In genomic region chr17:77002103-77003045, GRCh38 we compare ENCODE assay signal across 1 cellular context.
TF ChIP-seq lines count a peak whose summit lies in the region.

No MANE protein-coding gene starts in this region.

TF ChIP-seq in HepG2, 621 proteins besides CTCF, POLR2A, EP300 and RAD21 (continued from another document and continues in another):
- TF ChIP-seq, protein P1, sequence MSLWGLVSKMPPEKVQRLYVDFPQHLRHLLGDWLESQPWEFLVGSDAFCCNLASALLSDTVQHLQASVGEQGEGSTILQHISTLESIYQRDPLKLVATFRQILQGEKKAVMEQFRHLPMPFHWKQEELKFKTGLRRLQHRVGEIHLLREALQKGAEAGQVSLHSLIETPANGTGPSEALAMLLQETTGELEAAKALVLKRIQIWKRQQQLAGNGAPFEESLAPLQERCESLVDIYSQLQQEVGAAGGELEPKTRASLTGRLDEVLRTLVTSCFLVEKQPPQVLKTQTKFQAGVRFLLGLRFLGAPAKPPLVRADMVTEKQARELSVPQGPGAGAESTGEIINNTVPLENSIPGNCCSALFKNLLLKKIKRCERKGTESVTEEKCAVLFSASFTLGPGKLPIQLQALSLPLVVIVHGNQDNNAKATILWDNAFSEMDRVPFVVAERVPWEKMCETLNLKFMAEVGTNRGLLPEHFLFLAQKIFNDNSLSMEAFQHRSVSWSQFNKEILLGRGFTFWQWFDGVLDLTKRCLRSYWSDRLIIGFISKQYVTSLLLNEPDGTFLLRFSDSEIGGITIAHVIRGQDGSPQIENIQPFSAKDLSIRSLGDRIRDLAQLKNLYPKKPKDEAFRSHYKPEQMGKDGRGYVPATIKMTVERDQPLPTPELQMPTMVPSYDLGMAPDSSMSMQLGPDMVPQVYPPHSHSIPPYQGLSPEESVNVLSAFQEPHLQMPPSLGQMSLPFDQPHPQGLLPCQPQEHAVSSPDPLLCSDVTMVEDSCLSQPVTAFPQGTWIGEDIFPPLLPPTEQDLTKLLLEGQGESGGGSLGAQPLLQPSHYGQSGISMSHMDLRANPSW (CRISPR knock-in tag; IDR thresholded peaks at IDR 0.05; ENCODE audit: borderline replicate concordance) = peak; percentile 42; the same call in 1 of the 2 replicates
- peak; percentile 81; the same call in 1 of the 2 replicates for TF ChIP-seq ETV5 (CRISPR knock-in tag; IDR thresholded peaks at IDR 0.05; ENCODE audit: borderline replicate concordance)
- no peak for TF ChIP-seq IKZF1 (IDR thresholded peaks at IDR 0.05)
- TF ChIP-seq PPARG (CRISPR knock-in tag; conservative IDR thresholded peaks at IDR 0.05) = peak; percentile 62; the same call in 1 of the 2 replicates
- peak; percentile 74 for TF ChIP-seq SOX13 (IDR thresholded peaks at IDR 0.05)
- peak in 1 of 2 experiments; percentile 93; a peak in 2 of 4 replicates for TF ChIP-seq SOX13 (CRISPR knock-in tag; conservative IDR thresholded peaks at IDR 0.05 in 1 of 2, IDR thresholded peaks at IDR 0.05 in 1 of 2)
- TF ChIP-seq CREM (IDR thresholded peaks at IDR 0.05) = peak; percentile 90
- no peak for TF ChIP-seq CREM (CRISPR knock-in tag; IDR thresholded peaks at IDR 0.05)
- peak; percentile 99 for TF ChIP-seq JUN (CRISPR knock-in tag; IDR thresholded peaks at IDR 0.05)
- TF ChIP-seq RFX5 (IDR thresholded peaks at IDR 0.05; ENCODE audit: low read depth, low read length) = peak; percentile 98
- TF ChIP-seq, protein P2, sequence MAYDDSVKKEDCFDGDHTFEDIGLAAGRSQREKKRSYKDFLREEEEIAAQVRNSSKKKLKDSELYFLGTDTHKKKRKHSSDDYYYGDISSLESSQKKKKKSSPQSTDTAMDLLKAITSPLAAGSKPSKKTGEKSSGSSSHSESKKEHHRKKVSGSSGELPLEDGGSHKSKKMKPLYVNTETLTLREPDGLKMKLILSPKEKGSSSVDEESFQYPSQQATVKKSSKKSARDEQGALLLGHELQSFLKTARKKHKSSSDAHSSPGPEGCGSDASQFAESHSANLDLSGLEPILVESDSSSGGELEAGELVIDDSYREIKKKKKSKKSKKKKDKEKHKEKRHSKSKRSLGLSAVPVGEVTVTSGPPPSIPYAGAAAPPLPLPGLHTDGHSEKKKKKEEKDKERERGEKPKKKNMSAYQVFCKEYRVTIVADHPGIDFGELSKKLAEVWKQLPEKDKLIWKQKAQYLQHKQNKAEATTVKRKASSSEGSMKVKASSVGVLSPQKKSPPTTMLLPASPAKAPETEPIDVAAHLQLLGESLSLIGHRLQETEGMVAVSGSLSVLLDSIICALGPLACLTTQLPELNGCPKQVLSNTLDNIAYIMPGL (CRISPR knock-in tag; IDR thresholded peaks at IDR 0.05; ENCODE audit: borderline replicate concordance in 1 of 2, low read depth in 1 of 2) = peak in 1 of 2 experiments; percentile 36; a peak in 2 of 4 replicates
- no peak for TF ChIP-seq ZNF598 (CRISPR knock-in tag; IDR thresholded peaks at IDR 0.05; ENCODE audit: borderline replicate concordance)
- peak; percentile 35; the same call in 1 of the 2 replicates for TF ChIP-seq PRDM10 (CRISPR knock-in tag; IDR thresholded peaks at IDR 0.05; ENCODE audit: low read depth)
- TF ChIP-seq ZNF589 (CRISPR knock-in tag; conservative IDR thresholded peaks at IDR 0.05) = peak; percentile 79
- TF ChIP-seq ZNF580 (CRISPR knock-in tag; IDR thresholded peaks at IDR 0.05; ENCODE audit: borderline replicate concordance, low read depth) = peak; percentile 40; the same call in 1 of the 2 replicates
- TF ChIP-seq ATF7-NPFF (CRISPR knock-in tag; IDR thresholded peaks at IDR 0.05; ENCODE audit: low read depth) = 0 out of 2 replicates have a peak, but pooled peaks have one; percentile 45
- no peak for TF ChIP-seq IRF1 (CRISPR knock-in tag; IDR thresholded peaks at IDR 0.05; ENCODE audit: low read depth)
- TF ChIP-seq KDM6A (CRISPR knock-in tag; IDR thresholded peaks at IDR 0.05; ENCODE audit: low read depth) = peak; percentile 84; the same call in 1 of the 2 replicates
- TF ChIP-seq ZGPAT (CRISPR knock-in tag; IDR thresholded peaks at IDR 0.05) = peak; percentile 94
- TF ChIP-seq, protein P3, sequence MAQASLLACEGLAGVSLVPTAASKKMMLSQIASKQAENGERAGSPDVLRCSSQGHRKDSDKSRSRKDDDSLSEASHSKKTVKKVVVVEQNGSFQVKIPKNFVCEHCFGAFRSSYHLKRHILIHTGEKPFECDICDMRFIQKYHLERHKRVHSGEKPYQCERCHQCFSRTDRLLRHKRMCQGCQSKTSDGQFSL (CRISPR knock-in tag; IDR thresholded peaks at IDR 0.05) = no peak
- no peak for TF ChIP-seq STAG1 (CRISPR knock-in tag; IDR thresholded peaks at IDR 0.05)
- TF ChIP-seq TAF1 (CRISPR knock-in tag; IDR thresholded peaks at IDR 0.05) = no peak
- TF ChIP-seq TGIF2 (CRISPR knock-in tag; IDR thresholded peaks at IDR 0.05) = peak; percentile 56; the same call in 1 of the 2 replicates
- TF ChIP-seq, protein P4, sequence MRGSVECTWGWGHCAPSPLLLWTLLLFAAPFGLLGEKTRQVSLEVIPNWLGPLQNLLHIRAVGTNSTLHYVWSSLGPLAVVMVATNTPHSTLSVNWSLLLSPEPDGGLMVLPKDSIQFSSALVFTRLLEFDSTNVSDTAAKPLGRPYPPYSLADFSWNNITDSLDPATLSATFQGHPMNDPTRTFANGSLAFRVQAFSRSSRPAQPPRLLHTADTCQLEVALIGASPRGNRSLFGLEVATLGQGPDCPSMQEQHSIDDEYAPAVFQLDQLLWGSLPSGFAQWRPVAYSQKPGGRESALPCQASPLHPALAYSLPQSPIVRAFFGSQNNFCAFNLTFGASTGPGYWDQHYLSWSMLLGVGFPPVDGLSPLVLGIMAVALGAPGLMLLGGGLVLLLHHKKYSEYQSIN (CRISPR knock-in tag; IDR thresholded peaks at IDR 0.05; ENCODE audit: borderline replicate concordance) = no peak
- TF ChIP-seq ZNF605 (CRISPR knock-in tag; IDR thresholded peaks at IDR 0.05) = peak; percentile 52; the same call in 1 of the 2 replicates
- TF ChIP-seq, protein P5, sequence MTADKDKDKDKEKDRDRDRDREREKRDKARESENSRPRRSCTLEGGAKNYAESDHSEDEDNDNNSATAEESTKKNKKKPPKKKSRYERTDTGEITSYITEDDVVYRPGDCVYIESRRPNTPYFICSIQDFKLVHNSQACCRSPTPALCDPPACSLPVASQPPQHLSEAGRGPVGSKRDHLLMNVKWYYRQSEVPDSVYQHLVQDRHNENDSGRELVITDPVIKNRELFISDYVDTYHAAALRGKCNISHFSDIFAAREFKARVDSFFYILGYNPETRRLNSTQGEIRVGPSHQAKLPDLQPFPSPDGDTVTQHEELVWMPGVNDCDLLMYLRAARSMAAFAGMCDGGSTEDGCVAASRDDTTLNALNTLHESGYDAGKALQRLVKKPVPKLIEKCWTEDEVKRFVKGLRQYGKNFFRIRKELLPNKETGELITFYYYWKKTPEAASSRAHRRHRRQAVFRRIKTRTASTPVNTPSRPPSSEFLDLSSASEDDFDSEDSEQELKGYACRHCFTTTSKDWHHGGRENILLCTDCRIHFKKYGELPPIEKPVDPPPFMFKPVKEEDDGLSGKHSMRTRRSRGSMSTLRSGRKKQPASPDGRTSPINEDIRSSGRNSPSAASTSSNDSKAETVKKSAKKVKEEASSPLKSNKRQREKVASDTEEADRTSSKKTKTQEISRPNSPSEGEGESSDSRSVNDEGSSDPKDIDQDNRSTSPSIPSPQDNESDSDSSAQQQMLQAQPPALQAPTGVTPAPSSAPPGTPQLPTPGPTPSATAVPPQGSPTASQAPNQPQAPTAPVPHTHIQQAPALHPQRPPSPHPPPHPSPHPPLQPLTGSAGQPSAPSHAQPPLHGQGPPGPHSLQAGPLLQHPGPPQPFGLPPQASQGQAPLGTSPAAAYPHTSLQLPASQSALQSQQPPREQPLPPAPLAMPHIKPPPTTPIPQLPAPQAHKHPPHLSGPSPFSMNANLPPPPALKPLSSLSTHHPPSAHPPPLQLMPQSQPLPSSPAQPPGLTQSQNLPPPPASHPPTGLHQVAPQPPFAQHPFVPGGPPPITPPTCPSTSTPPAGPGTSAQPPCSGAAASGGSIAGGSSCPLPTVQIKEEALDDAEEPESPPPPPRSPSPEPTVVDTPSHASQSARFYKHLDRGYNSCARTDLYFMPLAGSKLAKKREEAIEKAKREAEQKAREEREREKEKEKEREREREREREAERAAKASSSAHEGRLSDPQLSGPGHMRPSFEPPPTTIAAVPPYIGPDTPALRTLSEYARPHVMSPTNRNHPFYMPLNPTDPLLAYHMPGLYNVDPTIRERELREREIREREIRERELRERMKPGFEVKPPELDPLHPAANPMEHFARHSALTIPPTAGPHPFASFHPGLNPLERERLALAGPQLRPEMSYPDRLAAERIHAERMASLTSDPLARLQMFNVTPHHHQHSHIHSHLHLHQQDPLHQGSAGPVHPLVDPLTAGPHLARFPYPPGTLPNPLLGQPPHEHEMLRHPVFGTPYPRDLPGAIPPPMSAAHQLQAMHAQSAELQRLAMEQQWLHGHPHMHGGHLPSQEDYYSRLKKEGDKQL (CRISPR knock-in tag; IDR thresholded peaks at IDR 0.05; ENCODE audit: low read depth) = peak; percentile 79
- TF ChIP-seq ZNF350 (CRISPR knock-in tag; IDR thresholded peaks at IDR 0.05; ENCODE audit: borderline replicate concordance, low read depth) = peak; percentile 91
- TF ChIP-seq, protein P6, sequence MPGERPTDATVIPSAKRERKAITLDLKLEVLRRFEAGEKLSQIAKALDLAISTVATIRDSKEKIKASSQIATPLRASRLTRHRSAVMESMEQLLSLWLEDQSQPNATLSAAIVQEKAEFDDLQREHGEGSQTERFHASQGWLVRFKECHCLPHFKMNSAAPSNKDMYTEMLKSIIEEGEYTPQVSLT (CRISPR knock-in tag; IDR thresholded peaks at IDR 0.05; ENCODE audit: borderline replicate concordance, low read depth) = no peak
- TF ChIP-seq NR2F1 (CRISPR knock-in tag; IDR thresholded peaks at IDR 0.05) = 0 out of 4 replicates have a peak, but pooled peaks of 1 of the 2 experiments have one; percentile 11
- TF ChIP-seq, protein P7, sequence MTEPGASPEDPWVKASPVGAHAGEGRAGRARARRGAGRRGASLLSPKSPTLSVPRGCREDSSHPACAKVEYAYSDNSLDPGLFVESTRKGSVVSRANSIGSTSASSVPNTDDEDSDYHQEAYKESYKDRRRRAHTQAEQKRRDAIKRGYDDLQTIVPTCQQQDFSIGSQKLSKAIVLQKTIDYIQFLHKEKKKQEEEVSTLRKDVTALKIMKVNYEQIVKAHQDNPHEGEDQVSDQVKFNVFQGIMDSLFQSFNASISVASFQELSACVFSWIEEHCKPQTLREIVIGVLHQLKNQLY (CRISPR knock-in tag; IDR thresholded peaks at IDR 0.05) = peak; percentile 92
- TF ChIP-seq, protein P8, sequence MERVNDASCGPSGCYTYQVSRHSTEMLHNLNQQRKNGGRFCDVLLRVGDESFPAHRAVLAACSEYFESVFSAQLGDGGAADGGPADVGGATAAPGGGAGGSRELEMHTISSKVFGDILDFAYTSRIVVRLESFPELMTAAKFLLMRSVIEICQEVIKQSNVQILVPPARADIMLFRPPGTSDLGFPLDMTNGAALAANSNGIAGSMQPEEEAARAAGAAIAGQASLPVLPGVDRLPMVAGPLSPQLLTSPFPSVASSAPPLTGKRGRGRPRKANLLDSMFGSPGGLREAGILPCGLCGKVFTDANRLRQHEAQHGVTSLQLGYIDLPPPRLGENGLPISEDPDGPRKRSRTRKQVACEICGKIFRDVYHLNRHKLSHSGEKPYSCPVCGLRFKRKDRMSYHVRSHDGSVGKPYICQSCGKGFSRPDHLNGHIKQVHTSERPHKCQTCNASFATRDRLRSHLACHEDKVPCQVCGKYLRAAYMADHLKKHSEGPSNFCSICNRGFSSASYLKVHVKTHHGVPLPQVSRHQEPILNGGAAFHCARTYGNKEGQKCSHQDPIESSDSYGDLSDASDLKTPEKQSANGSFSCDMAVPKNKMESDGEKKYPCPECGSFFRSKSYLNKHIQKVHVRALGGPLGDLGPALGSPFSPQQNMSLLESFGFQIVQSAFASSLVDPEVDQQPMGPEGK (CRISPR knock-in tag; IDR thresholded peaks at IDR 0.05) = peak; percentile 91
